Comparison of ENCODE assay signal across 31 cellular contexts in genomic region chr10:132679217-132679595, GRCh38.
DNase-seq lines count a peak whose midpoint lies in the region; ATAC-seq and TF ChIP-seq lines count a peak whose summit lies in the region.
"Had no signal": no experiment of that assay in that cellular context is flagged by ENCODE, and none has a peak within 500 bp of the region (broad histone marks: within the 10 kb centered on the region; RNA-seq: fewer than 3 reads in every experiment).

No MANE protein-coding gene starts in this region.

- ATAC-seq in RWPE2 (ENCODE audit: low read depth): no peak
- no peak for ATAC-seq in lower lobe of right lung
- no peak for ATAC-seq in HG02759 (IDR thresholded peaks at IDR 0.05; ENCODE audit: unreplicated experiment)
- no peak for ATAC-seq in HG02588 (IDR thresholded peaks at IDR 0.05; ENCODE audit: unreplicated experiment)
- ATAC-seq: activated T-cell treated with anti-CD3 and anti-CD28 coated beads, Interleukin-2, amount 50 U/mL, for 72 hours; T-helper 17 cell had no signal

- DNase-seq in activated CD8-positive, alpha-beta memory T cell treated with anti-CD3 and anti-CD28 coated beads, Interleukin-2, amount 50 U/mL, for 4 hours: peak; percentile 5
- no peak for DNase-seq in activated CD8-positive, alpha-beta memory T cell treated with anti-CD3 and anti-CD28 coated beads for 24 hours
- DNase-seq in RWPE2 (ENCODE audit: low spot score): peak; percentile 34
- peak; percentile 22 for DNase-seq in lower lobe of right lung
- peak; percentile 13 to 45 for DNase-seq in tibial artery
- DNase-seq in COLO829 (ENCODE audit: low spot score): no peak
- DNase-seq: activated naive CD4-positive, alpha-beta T cell treated with anti-CD3 and anti-CD28 coated beads, Interleukin-2, amount 50 U/mL, for 16 hours; activated T-cell treated with anti-CD3 and anti-CD28 coated beads, Interleukin-2, amount 50 U/mL, for 72 hours; AML-193; caudate nucleus; CD4-positive, alpha-beta memory T cell; dermis blood vessel endothelial cell; DMS 273 treated with DMSO at 0.1 percent for 48 hours; EL; GM23248; Karpas-422; naive B cell; NCI-H1417 treated with DMSO at 0.1 percent for 48 hours; NCI-H2081 treated with DMSO at 0.1 percent for 48 hours; NCI-H446; NCI-H774; RPMI8226; SK-N-SH; stimulated activated CD4-positive, alpha-beta T cell treated with anti-CD3 and anti-CD28 coated beads, Interleukin-2, amount 100 ng/mL, for 24 hours; T-helper 17 cell had no signal

- H3K4me1 ChIP-seq in RWPE2 (ENCODE audit: insufficient read depth, poor library complexity, severe bottlenecking) (peaks cover 3% of the 10 kb centered on the region), lower lobe of right lung (peaks cover 3% of the 10 kb centered on the region), tibial artery (peaks cover 0 to 7% (median 0%) of the 10 kb centered on the region in 4 donors)
- H3K4me1 ChIP-seq: ascending aorta had no signal

- H3K36me3 ChIP-seq in RWPE2 (ENCODE audit: low read depth) (no peaks in the 10 kb centered on the region), lower lobe of right lung (no peaks in the 10 kb centered on the region), tibial artery (no peaks in the 10 kb centered on the region)
- H3K36me3 ChIP-seq: ascending aorta had no signal

- intact Hi-C loops in lower lobe of right lung (cut with DNase I): no loop called here
- intact Hi-C loops in tibial artery (cut with DNase I; ENCODE audit: low total_unique reads): no loop called here

- H3K27me3 ChIP-seq in RWPE2 (ENCODE audit: insufficient read depth, poor library complexity, severe bottlenecking) (no peaks in the 10 kb centered on the region), lower lobe of right lung (ENCODE audit: low read depth) (no peaks in the 10 kb centered on the region), tibial artery (no peaks in the 10 kb centered on the region)
- H3K27me3 ChIP-seq: ascending aorta, gastroesophageal sphincter, hepatocyte had no signal

- H3K9me3 ChIP-seq in RWPE2 (ENCODE audit: severe bottlenecking): no peaks in the 10 kb centered on the region
- no peaks in the 10 kb centered on the region for H3K9me3 ChIP-seq in lower lobe of right lung
- no peaks in the 10 kb centered on the region for H3K9me3 ChIP-seq in tibial artery
- H3K9me3 ChIP-seq: ascending aorta, gastroesophageal sphincter, SK-N-SH had no signal

- TF ChIP-seq CTCF in RWPE2 (IDR thresholded peaks at IDR 0.05; ENCODE audit: poor library complexity, severe bottlenecking) (no peak), lower lobe of right lung (IDR thresholded peaks at IDR 0.05) (no peak), tibial artery (IDR thresholded peaks at IDR 0.05) (no peak)

- H3K27ac ChIP-seq in RWPE2 (ENCODE audit: poor library complexity, severe bottlenecking): no peak overlapping the region
- no peak overlapping the region for H3K27ac ChIP-seq in lower lobe of right lung
- no peak overlapping the region for H3K27ac ChIP-seq in tibial artery
- H3K27ac ChIP-seq: ascending aorta, gastroesophageal sphincter, GM23248, hepatocyte had no signal

- H3K4me3 ChIP-seq in RWPE2 (ENCODE audit: severe bottlenecking) (no peak overlapping the region), lower lobe of right lung (no peak overlapping the region), tibial artery (no peak overlapping the region)
- H3K4me3 ChIP-seq: ascending aorta, gastroesophageal sphincter, GM23248, hepatocyte, smooth muscle cell had no signal

Comparison
In these comparisons a context has a peak if more than half of its experiments do, and no peak if none do; other contexts are left out.
1. DNase-seq: peak in activated CD8-positive, alpha-beta memory T cell treated with anti-CD3 and anti-CD28 coated beads, Interleukin-2, amount 50 U/mL, for 4 hours (single experiment), RWPE2 (single experiment), lower lobe of right lung (single experiment) and tibial artery (2 of 2); none in activated CD8-positive, alpha-beta memory T cell treated with anti-CD3 and anti-CD28 coated beads for 24 hours (single experiment) and COLO829 (single experiment).